In genomic region chr7:54802841-54803240, GRCh38 we compare ENCODE assay signal across 18 cellular contexts. TPM values are rescaled to one million over a fixed set of nuclear protein-coding genes. Genes with fewer than 3 reads are reported as not detected.
A peak's percentile ranks its signal among the peaks of the same experiment; 100 is the strongest.
DNase-seq lines count a peak whose midpoint lies in the region; ATAC-seq, FAIRE-seq and TF ChIP-seq lines count a peak whose summit lies in the region.
"Had no signal": no experiment of that assay in that cellular context is flagged by ENCODE, and none has a peak within 500 bp of the region (broad histone marks: within the 10 kb centered on the region; RNA-seq: fewer than 3 reads in every experiment).

No MANE protein-coding gene starts in this region.

- H3K27ac ChIP-seq in adrenal gland = no peak overlapping the region
- H3K27ac ChIP-seq: 22Rv1, left ventricle myocardium inferior had no signal

- TF ChIP-seq CTCF in epithelial cell of esophagus (IDR thresholded peaks at IDR 0.05; ENCODE audit: insufficient read depth, low read depth, low read length, missing control alignments) (no peak), adrenal gland (IDR thresholded peaks at IDR 0.05) (no peak)

- H3K27me3 Mint-ChIP-seq in activated CD4-positive, alpha-beta T cell treated with anti-CD3 and anti-CD28 coated beads for 36 hours = peaks cover 19% of the 10 kb centered on the region
- H3K27me3 Mint-ChIP-seq: activated naive CD8-positive, alpha-beta T cell treated with anti-CD3 and anti-CD28 coated beads, Interleukin-2, amount 10 ng/mL, durations not matched to agents 7 days and 5 days had no signal

- peaks cover 2% of the 10 kb centered on the region for H3K4me1 Mint-ChIP-seq in activated CD4-positive, alpha-beta T cell treated with anti-CD3 and anti-CD28 coated beads for 36 hours
- H3K4me1 Mint-ChIP-seq: activated naive CD8-positive, alpha-beta T cell treated with anti-CD3 and anti-CD28 coated beads, Interleukin-2, amount 10 ng/mL, durations not matched to agents 7 days and 5 days had no signal

- CTCF ChIA-PET in activated CD4-positive, alpha-beta T cell treated with anti-CD3 and anti-CD28 coated beads for 36 hours (lab: Charles Lee) = interaction anchor here (0.6 to 0.7 kb wide), 2 partner anchors 32 to 35 kb away, joined by 3 read pairs; no protein-coding TSS in a partner anchor

- intact Hi-C loops in activated CD4-positive, alpha-beta T cell treated with anti-CD3 and anti-CD28 coated beads for 36 hours (cut with DNase I, micrococcal nuclease) = no loop called here
- intact Hi-C loops in adrenal gland (cut with DNase I) = no loop called here

- H3K4me3 ChIP-seq in epithelial cell of esophagus (ENCODE audit: low read length) (no peak overlapping the region), adrenal gland (no peak overlapping the region), H7 (ENCODE audit: insufficient read depth, low read depth, low read length) (no peak overlapping the region)
- H3K4me3 ChIP-seq: left ventricle myocardium inferior had no signal

- POLR2A ChIA-PET in activated CD4-positive, alpha-beta T cell treated with anti-CD3 and anti-CD28 coated beads for 36 hours (lab: Charles Lee) = no interaction called here

- FAIRE-seq in GM12891 (lab: Jason Lieb, UNC) = no peak

- H3K27me3 ChIP-seq in adrenal gland = no peaks in the 10 kb centered on the region
- H3K27me3 ChIP-seq in H7 (ENCODE audit: control insufficient read depth, insufficient read depth, low read length) = no peaks in the 10 kb centered on the region

- DNase-seq in activated CD4-positive, alpha-beta T cell treated with anti-CD3 and anti-CD28 coated beads for 36 hours = peak; percentile 64
- no peak for DNase-seq in activated CD4-positive, alpha-beta T cell treated with anti-CD3 and anti-CD28 coated beads, Interleukin-2, amount 50 U/mL, for 1 hour
- DNase-seq in epithelial cell of esophagus (ENCODE audit: low read depth) (peak; percentile 88), adrenal gland (no peak), GM12891 (ENCODE audit: insufficient read length, low spot score) (no peak), H7 (no peak)
- DNase-seq: activated naive CD8-positive, alpha-beta T cell treated with anti-CD3 and anti-CD28 coated beads, Interleukin-2, amount 10 ng/mL, durations not matched to agents 7 days and 5 days; COR-L47; cortex of kidney; foreskin melanocyte; KG1; left ventricle myocardium inferior; NCI-H1694; nephron progenitor cell had no signal

- WGBS in adrenal gland, 4 donors = 79 to 87% (median 81%) methylated on average over 4 of the region's 4 CpGs

- no peak overlapping the region for H3K4me3 Mint-ChIP-seq in activated CD4-positive, alpha-beta T cell treated with anti-CD3 and anti-CD28 coated beads for 36 hours
- H3K4me3 Mint-ChIP-seq: activated naive CD8-positive, alpha-beta T cell treated with anti-CD3 and anti-CD28 coated beads, Interleukin-2, amount 10 ng/mL, durations not matched to agents 7 days and 5 days; nephron progenitor cell; type B pancreatic cell had no signal

- ATAC-seq in activated CD4-positive, alpha-beta T cell treated with anti-CD3 and anti-CD28 coated beads for 36 hours = peak; percentile 96
- ATAC-seq in GM21381 (IDR thresholded peaks at IDR 0.05; ENCODE audit: unreplicated experiment) (peak; percentile 73), HG03520 (IDR thresholded peaks at IDR 0.05; ENCODE audit: unreplicated experiment) (peak; percentile 56)

- H3K4me1 ChIP-seq in adrenal gland (replicated peaks in 1 of 2) = no peaks in the 10 kb centered on the region
- H3K4me1 ChIP-seq: left ventricle myocardium inferior had no signal

- TF ChIP-seq POLR2A in adrenal gland (IDR thresholded peaks at IDR 0.05) (no peak), GM12891 (IDR thresholded peaks at IDR 0.05; ENCODE audit: low read depth, low read length) (no peak)

- H3K36me3 ChIP-seq in adrenal gland (replicated peaks in 1 of 2) (no peaks in the 10 kb centered on the region), H7 (replicated peaks; ENCODE audit: control insufficient read depth, insufficient read depth, low read length) (no peaks in the 10 kb centered on the region)
- H3K36me3 ChIP-seq: left ventricle myocardium inferior had no signal

- H3K9me3 Mint-ChIP-seq in activated CD4-positive, alpha-beta T cell treated with anti-CD3 and anti-CD28 coated beads for 36 hours (ENCODE audit: low read depth) = no peaks in the 10 kb centered on the region
- H3K9me3 Mint-ChIP-seq: activated naive CD8-positive, alpha-beta T cell treated with anti-CD3 and anti-CD28 coated beads, Interleukin-2, amount 10 ng/mL, durations not matched to agents 7 days and 5 days; type B pancreatic cell had no signal

- H3K9me3 ChIP-seq in adrenal gland (replicated peaks in 1 of 3) = no peaks in the 10 kb centered on the region
- H3K9me3 ChIP-seq: left ventricle myocardium inferior had no signal

- no peaks in the 10 kb centered on the region for H3K36me3 Mint-ChIP-seq in activated CD4-positive, alpha-beta T cell treated with anti-CD3 and anti-CD28 coated beads for 36 hours (ENCODE audit: low read depth)
- H3K36me3 Mint-ChIP-seq: activated naive CD8-positive, alpha-beta T cell treated with anti-CD3 and anti-CD28 coated beads, Interleukin-2, amount 10 ng/mL, durations not matched to agents 7 days and 5 days; type B pancreatic cell had no signal

- H3K27ac Mint-ChIP-seq in activated CD4-positive, alpha-beta T cell treated with anti-CD3 and anti-CD28 coated beads for 36 hours = no peak overlapping the region
- H3K27ac Mint-ChIP-seq: activated naive CD8-positive, alpha-beta T cell treated with anti-CD3 and anti-CD28 coated beads, Interleukin-2, amount 10 ng/mL, durations not matched to agents 7 days and 5 days; nephron progenitor cell; type B pancreatic cell had no signal

TF ChIP-seq in GM12891, 5 proteins besides CTCF, POLR2A, EP300 and RAD21:
- TF ChIP-seq PAX5 (IDR thresholded peaks at IDR 0.05; ENCODE audit: insufficient read depth, low read length, severe bottlenecking) (no peak), POU2F2 (IDR thresholded peaks at IDR 0.05; ENCODE audit: low read depth, low read length) (no peak), TAF1 (IDR thresholded peaks at IDR 0.05; ENCODE audit: low read depth, low read length) (no peak), POLR2AphosphoS5 (IDR thresholded peaks at IDR 0.05; ENCODE audit: low read depth, low read length) (no peak), SPI1 (IDR thresholded peaks at IDR 0.05; ENCODE audit: low read depth, low read length) (no peak)

RNA-seq across cellular contexts. Expression of gene SEC61G, which starts 43.8 kb away (rescaled TPM):
- 100 to 1,000 TPM in 1 of 2 experiments, 10 to 100 TPM in 1; 78.4 to 191 TPM for total RNA-seq in activated CD4-positive, alpha-beta T cell treated with anti-CD3 and anti-CD28 coated beads for 36 hours
- 100 to 1,000 TPM in 6 of 8 donors, 10 to 100 TPM in 2; 87.9 to 311 (median 137) TPM for total RNA-seq in adrenal gland
- 100 to 1,000 TPM; 153 to 331 (median 168) TPM for polyA plus RNA-seq in adrenal gland
- 542 TPM for polyA plus RNA-seq in GM12891 (2012; ENCODE audit: low read depth, missing spikeins)
- total RNA-seq in H7 (2014; rRNA removed; shearing (Covaris generic)) = 233 and 253 TPM in 2 replicates

Comparison
In these comparisons a context has a peak if more than half of its experiments do, and no peak if none do; other contexts are left out.
1. DNase-seq: peak in activated CD4-positive, alpha-beta T cell treated with anti-CD3 and anti-CD28 coated beads for 36 hours (single experiment) and epithelial cell of esophagus (single experiment); none in activated CD4-positive, alpha-beta T cell treated with anti-CD3 and anti-CD28 coated beads, Interleukin-2, amount 50 U/mL, for 1 hour (single experiment), adrenal gland (0 of 7), GM12891 (single experiment) and H7 (single experiment).
2. Peak in every context shown above with its lines, with median percentiles within 50 percentile points of each other: ATAC-seq.